Comparison of ENCODE assay signal across 1 cellular context in the genomic region with DNA sequence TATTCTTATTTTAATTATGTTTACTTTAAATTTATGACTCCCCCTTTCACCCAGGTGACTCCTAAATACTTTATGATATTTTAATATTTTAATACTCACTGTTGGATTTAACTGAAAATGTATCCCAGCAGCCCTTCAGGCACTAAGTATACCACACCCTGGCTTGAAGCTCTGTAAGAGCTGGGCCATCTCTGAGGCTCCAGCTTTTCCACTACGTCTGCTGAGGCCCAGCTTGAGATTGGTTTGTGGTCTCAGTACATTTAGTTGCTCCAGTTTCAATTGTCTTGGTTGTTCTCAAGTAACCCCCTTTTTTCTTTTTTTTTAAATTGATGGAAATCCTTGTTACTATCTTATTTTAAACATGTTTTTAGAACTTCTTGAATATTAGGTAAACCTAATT.
TF ChIP-seq lines count a peak whose summit lies in the region.

No MANE protein-coding gene starts in this region.

TF ChIP-seq in HepG2, 621 proteins besides CTCF, POLR2A, EP300 and RAD21:
- TF ChIP-seq NR2F6 (IDR thresholded peaks at IDR 0.05): no peak
- TF ChIP-seq NR2F6 (CRISPR knock-in tag; IDR thresholded peaks at IDR 0.05): no peak
- TF ChIP-seq ZNF629 (CRISPR knock-in tag; conservative IDR thresholded peaks at IDR 0.05): no peak
- no peak for TF ChIP-seq KDM5B (CRISPR knock-in tag; IDR thresholded peaks at IDR 0.05; ENCODE audit: borderline replicate concordance)
- TF ChIP-seq, protein P1, sequence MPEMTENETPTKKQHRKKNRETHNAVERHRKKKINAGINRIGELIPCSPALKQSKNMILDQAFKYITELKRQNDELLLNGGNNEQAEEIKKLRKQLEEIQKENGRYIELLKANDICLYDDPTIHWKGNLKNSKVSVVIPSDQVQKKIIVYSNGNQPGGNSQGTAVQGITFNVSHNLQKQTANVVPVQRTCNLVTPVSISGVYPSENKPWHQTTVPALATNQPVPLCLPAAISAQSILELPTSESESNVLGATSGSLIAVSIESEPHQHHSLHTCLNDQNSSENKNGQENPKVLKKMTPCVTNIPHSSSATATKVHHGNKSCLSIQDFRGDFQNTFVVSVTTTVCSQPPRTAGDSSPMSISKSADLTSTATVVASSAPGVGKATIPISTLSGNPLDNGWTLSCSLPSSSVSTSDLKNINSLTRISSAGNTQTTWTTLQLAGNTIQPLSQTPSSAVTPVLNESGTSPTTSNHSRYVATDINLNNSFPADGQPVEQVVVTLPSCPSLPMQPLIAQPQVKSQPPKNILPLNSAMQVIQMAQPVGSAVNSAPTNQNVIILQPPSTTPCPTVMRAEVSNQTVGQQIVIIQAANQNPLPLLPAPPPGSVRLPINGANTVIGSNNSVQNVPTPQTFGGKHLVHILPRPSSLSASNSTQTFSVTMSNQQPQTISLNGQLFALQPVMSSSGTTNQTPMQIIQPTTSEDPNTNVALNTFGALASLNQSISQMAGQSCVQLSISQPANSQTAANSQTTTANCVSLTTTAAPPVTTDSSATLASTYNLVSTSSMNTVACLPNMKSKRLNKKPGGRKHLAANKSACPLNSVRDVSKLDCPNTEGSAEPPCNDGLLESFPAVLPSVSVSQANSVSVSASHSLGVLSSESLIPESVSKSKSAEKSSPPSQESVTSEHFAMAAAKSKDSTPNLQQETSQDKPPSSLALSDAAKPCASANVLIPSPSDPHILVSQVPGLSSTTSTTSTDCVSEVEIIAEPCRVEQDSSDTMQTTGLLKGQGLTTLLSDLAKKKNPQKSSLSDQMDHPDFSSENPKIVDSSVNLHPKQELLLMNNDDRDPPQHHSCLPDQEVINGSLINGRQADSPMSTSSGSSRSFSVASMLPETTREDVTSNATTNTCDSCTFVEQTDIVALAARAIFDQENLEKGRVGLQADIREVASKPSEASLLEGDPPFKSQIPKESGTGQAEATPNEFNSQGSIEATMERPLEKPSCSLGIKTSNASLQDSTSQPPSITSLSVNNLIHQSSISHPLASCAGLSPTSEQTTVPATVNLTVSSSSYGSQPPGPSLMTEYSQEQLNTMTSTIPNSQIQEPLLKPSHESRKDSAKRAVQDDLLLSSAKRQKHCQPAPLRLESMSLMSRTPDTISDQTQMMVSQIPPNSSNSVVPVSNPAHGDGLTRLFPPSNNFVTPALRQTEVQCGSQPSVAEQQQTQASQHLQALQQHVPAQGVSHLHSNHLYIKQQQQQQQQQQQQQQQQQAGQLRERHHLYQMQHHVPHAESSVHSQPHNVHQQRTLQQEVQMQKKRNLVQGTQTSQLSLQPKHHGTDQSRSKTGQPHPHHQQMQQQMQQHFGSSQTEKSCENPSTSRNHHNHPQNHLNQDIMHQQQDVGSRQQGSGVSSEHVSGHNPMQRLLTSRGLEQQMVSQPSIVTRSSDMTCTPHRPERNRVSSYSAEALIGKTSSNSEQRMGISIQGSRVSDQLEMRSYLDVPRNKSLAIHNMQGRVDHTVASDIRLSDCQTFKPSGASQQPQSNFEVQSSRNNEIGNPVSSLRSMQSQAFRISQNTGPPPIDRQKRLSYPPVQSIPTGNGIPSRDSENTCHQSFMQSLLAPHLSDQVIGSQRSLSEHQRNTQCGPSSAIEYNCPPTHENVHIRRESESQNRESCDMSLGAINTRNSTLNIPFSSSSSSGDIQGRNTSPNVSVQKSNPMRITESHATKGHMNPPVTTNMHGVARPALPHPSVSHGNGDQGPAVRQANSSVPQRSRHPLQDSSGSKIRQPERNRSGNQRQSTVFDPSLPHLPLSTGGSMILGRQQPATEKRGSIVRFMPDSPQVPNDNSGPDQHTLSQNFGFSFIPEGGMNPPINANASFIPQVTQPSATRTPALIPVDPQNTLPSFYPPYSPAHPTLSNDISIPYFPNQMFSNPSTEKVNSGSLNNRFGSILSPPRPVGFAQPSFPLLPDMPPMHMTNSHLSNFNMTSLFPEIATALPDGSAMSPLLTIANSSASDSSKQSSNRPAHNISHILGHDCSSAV (CRISPR knock-in tag; IDR thresholded peaks at IDR 0.05; ENCODE audit: borderline replicate concordance): no peak
- TF ChIP-seq, protein P2, sequence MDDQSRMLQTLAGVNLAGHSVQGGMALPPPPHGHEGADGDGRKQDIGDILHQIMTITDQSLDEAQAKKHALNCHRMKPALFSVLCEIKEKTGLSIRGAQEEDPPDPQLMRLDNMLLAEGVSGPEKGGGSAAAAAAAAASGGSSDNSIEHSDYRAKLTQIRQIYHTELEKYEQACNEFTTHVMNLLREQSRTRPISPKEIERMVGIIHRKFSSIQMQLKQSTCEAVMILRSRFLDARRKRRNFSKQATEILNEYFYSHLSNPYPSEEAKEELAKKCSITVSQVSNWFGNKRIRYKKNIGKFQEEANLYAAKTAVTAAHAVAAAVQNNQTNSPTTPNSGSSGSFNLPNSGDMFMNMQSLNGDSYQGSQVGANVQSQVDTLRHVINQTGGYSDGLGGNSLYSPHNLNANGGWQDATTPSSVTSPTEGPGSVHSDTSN (CRISPR knock-in tag; IDR thresholded peaks at IDR 0.05; ENCODE audit: borderline replicate concordance): no peak
- TF ChIP-seq ZSCAN12 (CRISPR knock-in tag; IDR thresholded peaks at IDR 0.05): no peak
- TF ChIP-seq ZC3H13 (CRISPR knock-in tag; IDR thresholded peaks at IDR 0.05): no peak
- TF ChIP-seq, protein P3, sequence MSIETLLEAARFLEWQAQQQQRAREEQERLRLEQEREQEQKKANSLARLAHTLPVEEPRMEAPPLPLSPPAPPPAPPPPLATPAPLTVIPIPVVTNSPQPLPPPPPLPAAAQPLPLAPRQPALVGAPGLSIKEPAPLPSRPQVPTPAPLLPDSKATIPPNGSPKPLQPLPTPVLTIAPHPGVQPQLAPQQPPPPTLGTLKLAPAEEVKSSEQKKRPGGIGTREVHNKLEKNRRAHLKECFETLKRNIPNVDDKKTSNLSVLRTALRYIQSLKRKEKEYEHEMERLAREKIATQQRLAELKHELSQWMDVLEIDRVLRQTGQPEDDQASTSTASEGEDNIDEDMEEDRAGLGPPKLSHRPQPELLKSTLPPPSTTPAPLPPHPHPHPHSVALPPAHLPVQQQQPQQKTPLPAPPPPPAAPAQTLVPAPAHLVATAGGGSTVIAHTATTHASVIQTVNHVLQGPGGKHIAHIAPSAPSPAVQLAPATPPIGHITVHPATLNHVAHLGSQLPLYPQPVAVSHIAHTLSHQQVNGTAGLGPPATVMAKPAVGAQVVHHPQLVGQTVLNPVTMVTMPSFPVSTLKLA (IDR thresholded peaks at IDR 0.05): no peak
- TF ChIP-seq, protein P4, sequence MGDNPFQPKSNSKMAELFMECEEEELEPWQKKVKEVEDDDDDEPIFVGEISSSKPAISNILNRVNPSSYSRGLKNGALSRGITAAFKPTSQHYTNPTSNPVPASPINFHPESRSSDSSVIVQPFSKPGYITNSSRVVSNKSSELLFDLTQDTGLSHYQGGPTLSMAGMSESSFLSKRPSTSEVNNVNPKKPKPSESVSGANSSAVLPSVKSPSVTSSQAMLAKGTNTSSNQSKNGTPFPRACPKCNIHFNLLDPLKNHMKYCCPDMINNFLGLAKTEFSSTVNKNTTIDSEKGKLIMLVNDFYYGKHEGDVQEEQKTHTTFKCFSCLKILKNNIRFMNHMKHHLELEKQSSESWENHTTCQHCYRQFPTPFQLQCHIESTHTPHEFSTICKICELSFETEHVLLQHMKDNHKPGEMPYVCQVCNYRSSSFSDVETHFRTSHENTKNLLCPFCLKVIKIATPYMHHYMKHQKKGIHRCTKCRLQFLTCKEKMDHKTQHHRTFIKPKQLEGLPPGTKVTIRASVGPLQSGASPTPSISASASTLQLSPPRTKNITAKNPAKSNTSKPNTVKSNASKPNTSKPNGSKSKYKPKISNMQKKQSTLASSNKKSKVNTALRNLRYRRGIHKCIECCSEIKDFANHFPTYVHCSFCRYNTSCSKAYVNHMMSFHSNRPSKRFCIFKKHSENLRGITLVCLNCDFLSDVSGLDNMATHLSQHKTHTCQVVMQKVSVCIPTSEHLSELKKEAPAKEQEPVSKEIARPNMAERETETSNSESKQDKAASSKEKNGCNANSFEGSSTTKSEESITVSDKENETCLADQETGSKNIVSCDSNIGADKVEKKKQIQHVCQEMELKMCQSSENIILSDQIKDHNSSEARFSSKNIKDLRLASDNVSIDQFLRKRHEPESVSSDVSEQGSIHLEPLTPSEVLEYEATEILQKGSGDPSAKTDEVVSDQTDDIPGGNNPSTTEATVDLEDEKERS (CRISPR knock-in tag; IDR thresholded peaks at IDR 0.05): no peak
- TF ChIP-seq EZH2 (conservative IDR thresholded peaks at IDR 0.05; ENCODE audit: low read depth, low read length): no peak
- TF ChIP-seq, protein P5, sequence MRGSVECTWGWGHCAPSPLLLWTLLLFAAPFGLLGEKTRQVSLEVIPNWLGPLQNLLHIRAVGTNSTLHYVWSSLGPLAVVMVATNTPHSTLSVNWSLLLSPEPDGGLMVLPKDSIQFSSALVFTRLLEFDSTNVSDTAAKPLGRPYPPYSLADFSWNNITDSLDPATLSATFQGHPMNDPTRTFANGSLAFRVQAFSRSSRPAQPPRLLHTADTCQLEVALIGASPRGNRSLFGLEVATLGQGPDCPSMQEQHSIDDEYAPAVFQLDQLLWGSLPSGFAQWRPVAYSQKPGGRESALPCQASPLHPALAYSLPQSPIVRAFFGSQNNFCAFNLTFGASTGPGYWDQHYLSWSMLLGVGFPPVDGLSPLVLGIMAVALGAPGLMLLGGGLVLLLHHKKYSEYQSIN (CRISPR knock-in tag; IDR thresholded peaks at IDR 0.05; ENCODE audit: borderline replicate concordance): no peak
- no peak for TF ChIP-seq CBX2 (IDR thresholded peaks at IDR 0.05; ENCODE audit: low read depth, low read length)
- TF ChIP-seq CBX2 (CRISPR knock-in tag; IDR thresholded peaks at IDR 0.05; ENCODE audit: low read depth): no peak
- no peak for TF ChIP-seq ZFP36L1 (CRISPR knock-in tag; IDR thresholded peaks at IDR 0.05)
- no peak for TF ChIP-seq GPN1 (CRISPR knock-in tag; IDR thresholded peaks at IDR 0.05; ENCODE audit: borderline replicate concordance)
- TF ChIP-seq ZNF766 (CRISPR knock-in tag; IDR thresholded peaks at IDR 0.05; ENCODE audit: borderline replicate concordance): no peak
- TF ChIP-seq, protein P6, sequence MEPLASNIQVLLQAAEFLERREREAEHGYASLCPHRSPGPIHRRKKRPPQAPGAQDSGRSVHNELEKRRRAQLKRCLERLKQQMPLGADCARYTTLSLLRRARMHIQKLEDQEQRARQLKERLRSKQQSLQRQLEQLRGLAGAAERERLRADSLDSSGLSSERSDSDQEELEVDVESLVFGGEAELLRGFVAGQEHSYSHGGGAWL (CRISPR knock-in tag; IDR thresholded peaks at IDR 0.05): no peak
